ENCODE assay signal across 8 cellular contexts in genomic region chr10:99431190-99431549, GRCh38. TPM values are rescaled to one million over a fixed set of nuclear protein-coding genes. Genes with fewer than 3 reads are reported as not detected.
DNase-seq lines count a peak whose midpoint lies in the region; ATAC-seq lines count a peak whose summit lies in the region.

No MANE protein-coding gene starts in this region.

- peak overlapping the region; percentile 89 for H3K4me3 ChIP-seq in MG63

- peak; percentile 11 for DNase-seq in activated CD4-positive, alpha-beta T cell treated with anti-CD3 and anti-CD28 coated beads, Interleukin-2, amount 10 ng/mL, durations not matched to agents 7 days and 5 days
- DNase-seq in activated CD4-positive, alpha-beta T cell treated with anti-CD3 and anti-CD28 coated beads for 4 hours, result no peak
- peak; percentile 66 for DNase-seq in MG63
- peak; percentile 39 for DNase-seq in activated naive CD8-positive, alpha-beta T cell treated with anti-CD3 and anti-CD28 coated beads, Interleukin-2, amount 50 U/mL, for 24 hours
- peak; percentile 90 for DNase-seq in cardiac septum (ENCODE audit: low spot score)
- DNase-seq in nucleus accumbens (lab: John Stamatoyannopoulos, UW), result peak in 40 of 56 donors; percentile 4 to 77 (median 49)
- no peak for DNase-seq in 8988T
- DNase-seq in NCI-H2081 treated with DMSO at 0.1 percent for 48 hours (lab: John Stamatoyannopoulos, UW), result no peak

- POLR2A ChIA-PET in activated CD4-positive, alpha-beta T cell treated with anti-CD3 and anti-CD28 coated beads, Interleukin-2, amount 10 ng/mL, durations not matched to agents 7 days and 5 days (lab: Charles Lee), result interaction anchor here (0.6 kb wide), 1 partner anchor 271 kb away, joined by 5 read pairs; no protein-coding TSS in a partner anchor

- H3K36me3 ChIP-seq in MG63, result peaks cover 4% of the 10 kb centered on the region; the same call in 1 of the 2 replicates

- peaks cover 37% of the 10 kb centered on the region for H3K4me1 Mint-ChIP-seq in activated CD4-positive, alpha-beta T cell treated with anti-CD3 and anti-CD28 coated beads, Interleukin-2, amount 10 ng/mL, durations not matched to agents 7 days and 5 days
- peaks cover 41% of the 10 kb centered on the region for H3K4me1 Mint-ChIP-seq in activated naive CD8-positive, alpha-beta T cell treated with anti-CD3 and anti-CD28 coated beads, Interleukin-2, amount 50 U/mL, for 24 hours

- no peaks in the 10 kb centered on the region for H3K9me3 ChIP-seq in MG63

- no peaks in the 10 kb centered on the region for H3K27me3 ChIP-seq in MG63

- no peaks in the 10 kb centered on the region for H3K9me3 Mint-ChIP-seq in activated CD4-positive, alpha-beta T cell treated with anti-CD3 and anti-CD28 coated beads, Interleukin-2, amount 10 ng/mL, durations not matched to agents 7 days and 5 days
- H3K9me3 Mint-ChIP-seq in activated naive CD8-positive, alpha-beta T cell treated with anti-CD3 and anti-CD28 coated beads, Interleukin-2, amount 50 U/mL, for 24 hours, result no peaks in the 10 kb centered on the region

- ATAC-seq in activated naive CD8-positive, alpha-beta T cell treated with anti-CD3 and anti-CD28 coated beads, Interleukin-2, amount 50 U/mL, for 24 hours, result no peak

- H3K36me3 Mint-ChIP-seq in activated CD4-positive, alpha-beta T cell treated with anti-CD3 and anti-CD28 coated beads, Interleukin-2, amount 10 ng/mL, durations not matched to agents 7 days and 5 days (ENCODE audit: low read depth), result peaks cover 3% of the 10 kb centered on the region
- peaks cover 2% of the 10 kb centered on the region for H3K36me3 Mint-ChIP-seq in activated naive CD8-positive, alpha-beta T cell treated with anti-CD3 and anti-CD28 coated beads, Interleukin-2, amount 50 U/mL, for 24 hours (ENCODE audit: low read depth)

- no peaks in the 10 kb centered on the region for H3K27me3 Mint-ChIP-seq in activated CD4-positive, alpha-beta T cell treated with anti-CD3 and anti-CD28 coated beads, Interleukin-2, amount 10 ng/mL, durations not matched to agents 7 days and 5 days
- peaks cover 3% of the 10 kb centered on the region for H3K27me3 Mint-ChIP-seq in activated naive CD8-positive, alpha-beta T cell treated with anti-CD3 and anti-CD28 coated beads, Interleukin-2, amount 50 U/mL, for 24 hours

- CTCF ChIA-PET in activated CD4-positive, alpha-beta T cell treated with anti-CD3 and anti-CD28 coated beads, Interleukin-2, amount 10 ng/mL, durations not matched to agents 7 days and 5 days (lab: Charles Lee), result interaction anchor here (1.1 to 1.2 kb wide), 2 partner anchors 184 to 615 kb away, joined by 3 read pairs; no protein-coding TSS in a partner anchor

- H3K4me3 Mint-ChIP-seq in activated CD4-positive, alpha-beta T cell treated with anti-CD3 and anti-CD28 coated beads, Interleukin-2, amount 10 ng/mL, durations not matched to agents 7 days and 5 days, result peak overlapping the region; percentile 100
- H3K4me3 Mint-ChIP-seq in activated naive CD8-positive, alpha-beta T cell treated with anti-CD3 and anti-CD28 coated beads, Interleukin-2, amount 50 U/mL, for 24 hours, result peak overlapping the region; percentile 100

- H3K27ac Mint-ChIP-seq in activated CD4-positive, alpha-beta T cell treated with anti-CD3 and anti-CD28 coated beads, Interleukin-2, amount 10 ng/mL, durations not matched to agents 7 days and 5 days, result peak overlapping the region; percentile 97
- peak overlapping the region; percentile 97 for H3K27ac Mint-ChIP-seq in activated naive CD8-positive, alpha-beta T cell treated with anti-CD3 and anti-CD28 coated beads, Interleukin-2, amount 50 U/mL, for 24 hours

- intact Hi-C loops in cardiac septum (cut with DNase I), result loop anchor here (5.0 kb wide), 1 partner anchor 39 kb away; no protein-coding TSS in a partner anchor

RNA-seq across cellular contexts. Expression of gene GOT1, which starts 0.7 kb away (rescaled TPM):
- total RNA-seq in activated CD4-positive, alpha-beta T cell treated with anti-CD3 and anti-CD28 coated beads, Interleukin-2, amount 10 ng/mL, durations not matched to agents 7 days and 5 days, result 10 to 100 TPM; 26.1 to 33.2 TPM
- total RNA-seq in MG63 (2014; rRNA removed; shearing (Covaris generic); ENCODE audit: low replicate concordance), result 8.6 and 21.8 TPM in 2 replicates
- 390 TPM for total RNA-seq in cardiac septum

Comparison
In these comparisons a context has a peak if more than half of its experiments do, and no peak if none do; other contexts are left out.
1. DNase-seq: peak in activated CD4-positive, alpha-beta T cell treated with anti-CD3 and anti-CD28 coated beads, Interleukin-2, amount 10 ng/mL, durations not matched to agents 7 days and 5 days (single experiment), MG63 (single experiment), activated naive CD8-positive, alpha-beta T cell treated with anti-CD3 and anti-CD28 coated beads, Interleukin-2, amount 50 U/mL, for 24 hours (single experiment), cardiac septum (single experiment) and nucleus accumbens (40 of 56); none in activated CD4-positive, alpha-beta T cell treated with anti-CD3 and anti-CD28 coated beads for 4 hours (0 of 2), 8988T (single experiment) and NCI-H2081 treated with DMSO at 0.1 percent for 48 hours (single experiment).
2. RNA of gene GOT1, which starts 0.7 kb away (total RNA-seq): 390 TPM in cardiac septum (single experiment); 26.1 to 33.2 TPM in activated CD4-positive, alpha-beta T cell treated with anti-CD3 and anti-CD28 coated beads, Interleukin-2, amount 10 ng/mL, durations not matched to agents 7 days and 5 days and 8.6 to 21.8 TPM in MG63; every median in the first group is over 10 times any median in the second.